In genomic region chr15:56608140-56608778, GRCh38 we compare ENCODE assay signal across 9 cellular contexts.
DNase-seq lines count a peak whose midpoint lies in the region; ATAC-seq, FAIRE-seq and TF ChIP-seq lines count a peak whose summit lies in the region.
"Had no signal": no experiment of that assay in that cellular context is flagged by ENCODE, and none has a peak within 500 bp of the region (broad histone marks: within the 10 kb centered on the region; RNA-seq: fewer than 3 reads in every experiment).

No MANE protein-coding gene starts in this region.

- TF ChIP-seq POLR2A in GM12878 (IDR thresholded peaks at IDR 0.05; ENCODE audit: low read depth, low read length): no peak

- no peak overlapping the region for H3K9ac ChIP-seq in GM12878 (ENCODE audit: control insufficient read depth, insufficient read depth, low read length)

- ATAC-seq in GM21390 (IDR thresholded peaks at IDR 0.05; ENCODE audit: unreplicated experiment) (peak; percentile 95), HG03342 (IDR thresholded peaks at IDR 0.05; ENCODE audit: unreplicated experiment) (peak; percentile 96), GM12878 (peak; percentile 99)

- peak; percentile 53 for DNase-seq in GM13976 (ENCODE audit: low spot score)
- peak; percentile 66 for DNase-seq in GM12878 (ENCODE audit: low read depth, low spot score)
- DNase-seq in KBM-7: no peak
- no peak for DNase-seq in cardiac septum (ENCODE audit: low spot score)
- no peak for DNase-seq in activated CD4-positive, alpha-beta T cell treated with anti-CD3 and anti-CD28 coated beads, Interleukin-2, amount 50 U/mL, for 4 hours
- no peak for DNase-seq in WERI-Rb-1

- POLR2A ChIA-PET in GM12878 (lab: Charles Lee): no interaction called here

- peak; percentile 91 for FAIRE-seq in GM12878 (lab: Jason Lieb, UNC)
- FAIRE-seq: D721Med had no signal

- CTCF ChIA-PET in GM12878 (lab: Yijun Ruan, JAX): no interaction called here

- H3K79me2 ChIP-seq in GM12878 (ENCODE audit: control insufficient read depth, insufficient read depth, low read length): no peaks in the 10 kb centered on the region

- H4K20me1 ChIP-seq in GM12878 (ENCODE audit: control insufficient read depth, insufficient read depth): no peaks in the 10 kb centered on the region

- intact Hi-C loops in GM12878 (cut with micrococcal nuclease; ENCODE audit: unreplicated experiment): no loop called here
- intact Hi-C loops in cardiac septum (cut with DNase I): no loop called here

- H3K27me3 ChIP-seq in GM12878 (replicated peaks in 1 of 2; ENCODE audit: control insufficient read depth in 2 of 2, insufficient read depth in 2 of 2, low read length in 1 of 2) (no peaks in the 10 kb centered on the region; a peak in 1 of 4 replicates), WERI-Rb-1 (ENCODE audit: insufficient read depth, low read depth, severe bottlenecking) (no peaks in the 10 kb centered on the region)

- peaks cover 20% of the 10 kb centered on the region for H3K4me1 ChIP-seq in GM12878 (ENCODE audit: control insufficient read depth, insufficient read depth, low read length)

- H3K4me2 ChIP-seq in GM12878 (ENCODE audit: control insufficient read depth, insufficient read depth): peak overlapping the region; percentile 60; the same call in 1 of the 2 replicates

- TF ChIP-seq RAD21 in GM12878 (IDR thresholded peaks at IDR 0.05; ENCODE audit: insufficient read depth, low read depth, low read length): no peak

- SMC1A ChIA-PET in GM12878 (lab: Charles Lee; ENCODE audit: uncharacterized antibody, unreplicated experiment): interaction anchor here (1.1 kb wide), 1 partner anchor 530 kb away, joined by 3 read pairs; no protein-coding TSS in a partner anchor

- H3K4me3 ChIP-seq in GM12878: no peak overlapping the region
- H3K4me3 ChIP-seq in WERI-Rb-1 (ENCODE audit: low read depth, low read length): no peak overlapping the region

- H3K27ac ChIP-seq in GM12878 (ENCODE audit: control insufficient read depth, insufficient read depth) (no peak overlapping the region), WERI-Rb-1 (no peak overlapping the region)

- RAD21 ChIA-PET in GM12878 (lab: Charles Lee; ENCODE audit: unreplicated experiment): no interaction called here

- TF ChIP-seq EP300 in GM12878 (IDR thresholded peaks at IDR 0.05; ENCODE audit: borderline replicate concordance in 1 of 2, control insufficient read depth in 1 of 2, low read depth in 2 of 2, low read length in 2 of 2): peak in 1 of 2 experiments; percentile 66; a peak in 2 of 4 replicates

- TF ChIP-seq CTCF in GM13976 (IDR thresholded peaks at IDR 0.05; ENCODE audit: borderline replicate concordance, control extremely low read depth, extremely low read depth, insufficient read depth, missing control alignments) (no peak), GM12878 (IDR thresholded peaks at IDR 0.05 in 2 of 3, conservative IDR thresholded peaks at IDR 0.05 in 1 of 3; ENCODE audit: control insufficient read depth in 2 of 3, extremely low read depth in 1 of 3, insufficient read depth in 1 of 3, low read depth in 3 of 3, low read length in 3 of 3) (no peak), WERI-Rb-1 (IDR thresholded peaks at IDR 0.05; ENCODE audit: low read depth, low read length) (no peak)

- H3K36me3 ChIP-seq in GM12878 (ENCODE audit: control insufficient read depth in 2 of 2, insufficient read depth in 2 of 2, low read length in 1 of 2): no peaks in the 10 kb centered on the region
- no peaks in the 10 kb centered on the region for H3K36me3 ChIP-seq in WERI-Rb-1

- in situ Hi-C loops in GM13976 (cut with MboI; ENCODE audit: low sequenced_read_pairs, unreplicated experiment) (no loop called here), GM12878 (cut with MboI) (no loop called here), KBM-7 (cut with MboI; ENCODE audit: low pct_unique_long_range_greater_than_20kb, low sequenced_read_pairs) (no loop called here)

- H3K9me3 ChIP-seq in GM12878 (replicated peaks; ENCODE audit: control insufficient read depth, insufficient read depth, low read length): no peaks in the 10 kb centered on the region; the same call in 1 of the 3 replicates
- H3K9me3 ChIP-seq in WERI-Rb-1 (ENCODE audit: severe bottlenecking): no peaks in the 10 kb centered on the region

- no TSS peak for BruUV-seq in GM12878 (replicated peaks; lab: Mats Ljungman, UMichigan)

- no peak overlapping the region for H2AFZ ChIP-seq in GM12878 (ENCODE audit: control insufficient read depth, low read depth, low read length)

- 0% methylated on average over 1 of the region's 1 CpG for WGBS in GM12878 (ENCODE audit: insufficient coverage, insufficient replicate concordance, low lambda C conversion rate, missing lambda C conversion rate)

TF ChIP-seq in GM12878, 131 proteins besides CTCF, POLR2A, EP300 and RAD21 (continues in another document):
- peak; percentile 61 for TF ChIP-seq NFIC (IDR thresholded peaks at IDR 0.05; ENCODE audit: low read depth, low read length)
- TF ChIP-seq SKIL (IDR thresholded peaks at IDR 0.05; ENCODE audit: low read depth, poor library complexity, severe bottlenecking): peak; percentile 21
- TF ChIP-seq RCOR1 (conservative IDR thresholded peaks at IDR 0.05; ENCODE audit: low read depth, low read length): no peak
- no peak for TF ChIP-seq RFX5 (IDR thresholded peaks at IDR 0.05; ENCODE audit: low read depth, low read length)
- TF ChIP-seq MTA3 (IDR thresholded peaks at IDR 0.05; ENCODE audit: borderline replicate concordance, low read length): peak; percentile 40; the same call in 1 of the 2 replicates
- TF ChIP-seq WRNIP1 (IDR thresholded peaks at IDR 0.05; ENCODE audit: borderline replicate concordance, low read depth, low read length): no peak
- TF ChIP-seq EZH2 (IDR thresholded peaks at IDR 0.05; ENCODE audit: borderline replicate concordance, control insufficient read depth, low read depth, low read length): 0 out of 2 replicates have a peak, but pooled peaks have one; percentile 84
- TF ChIP-seq EED (IDR thresholded peaks at IDR 0.05; ENCODE audit: low read depth): 0 out of 2 replicates have a peak, but pooled peaks have one; percentile 38
- TF ChIP-seq ZNF217 (IDR thresholded peaks at IDR 0.05): peak; percentile 84
- TF ChIP-seq RUNX3 (IDR thresholded peaks at IDR 0.05; ENCODE audit: low read length): peak; percentile 98
- 0 out of 2 replicates have a peak, but pooled peaks have one; percentile 49 for TF ChIP-seq STAT3 (IDR thresholded peaks at IDR 0.05; ENCODE audit: low read depth, low read length)
- peak; percentile 71; the same call in 1 of the 2 replicates for TF ChIP-seq CBFB (IDR thresholded peaks at IDR 0.05; ENCODE audit: low read depth)
- peak; percentile 63; the same call in 1 of the 2 replicates for TF ChIP-seq PAX5 (IDR thresholded peaks at IDR 0.05; ENCODE audit: borderline replicate concordance, low read depth, low read length)
- 0 out of 2 replicates have a peak, but pooled peaks have one; percentile 46 for TF ChIP-seq ATF2 (IDR thresholded peaks at IDR 0.05; ENCODE audit: low read length)
- TF ChIP-seq TARDBP (IDR thresholded peaks at IDR 0.05; ENCODE audit: borderline replicate concordance): no peak
- TF ChIP-seq SMAD5 (IDR thresholded peaks at IDR 0.05; ENCODE audit: low read depth): no peak

Comparison
In these comparisons a context has a peak if more than half of its experiments do, and no peak if none do; other contexts are left out.
1. DNase-seq: peak in GM13976 (single experiment) and GM12878 (single experiment); none in KBM-7 (single experiment), cardiac septum (single experiment), activated CD4-positive, alpha-beta T cell treated with anti-CD3 and anti-CD28 coated beads, Interleukin-2, amount 50 U/mL, for 4 hours (0 of 2) and WERI-Rb-1 (single experiment).
2. Peak in every context shown above with its lines, with median percentiles within 50 percentile points of each other: ATAC-seq.